In the genomic region with DNA sequence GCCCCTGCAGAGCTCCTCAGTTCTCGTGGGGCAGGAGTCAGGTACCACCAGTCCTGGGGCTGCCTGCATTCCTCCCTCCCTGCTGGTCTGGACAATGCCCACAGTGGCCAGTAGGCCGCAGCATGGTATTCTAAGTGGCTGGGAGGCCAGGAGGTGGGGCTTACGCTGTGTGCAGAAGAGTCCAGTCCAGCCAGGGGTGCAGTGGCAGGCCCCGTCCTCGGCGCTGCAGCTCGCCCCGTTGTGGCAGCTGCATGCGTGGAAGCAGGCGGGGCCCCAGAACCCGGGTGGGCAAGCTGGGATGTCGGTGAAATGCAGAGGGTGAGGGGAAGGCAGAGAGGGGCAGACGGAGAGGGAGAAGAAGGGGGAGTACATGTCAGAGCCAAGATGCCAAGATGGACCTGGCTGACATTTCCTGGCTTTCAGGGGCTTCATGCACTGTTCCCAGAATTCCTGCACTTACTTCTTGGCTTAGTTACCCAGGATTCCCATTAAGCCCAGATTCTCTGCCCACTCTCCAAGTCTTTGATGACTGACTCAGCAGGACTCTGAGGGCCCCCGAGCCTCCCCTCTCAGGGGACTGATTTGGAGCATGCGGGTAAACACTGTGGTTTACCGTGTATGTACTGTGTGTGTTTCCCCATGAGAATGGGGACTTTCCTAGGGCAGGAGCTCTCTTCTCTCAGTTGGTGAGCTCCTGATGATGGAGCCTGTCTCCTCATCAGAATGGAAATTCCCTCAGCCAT, we compare ENCODE assay signal across 8 cellular contexts. TPM values are rescaled to one million over a fixed set of nuclear protein-coding genes. Genes with fewer than 3 reads are reported as not detected.
DNase-seq lines count a peak whose midpoint lies in the region; ATAC-seq and TF ChIP-seq lines count a peak whose summit lies in the region.

No MANE protein-coding gene starts in this region.

- H3K79me2 ChIP-seq in parathyroid adenoma, result no peaks in the 10 kb centered on the region

- no peaks in the 10 kb centered on the region for H3K27me3 Mint-ChIP-seq in activated T-cell treated with anti-CD3 and anti-CD28 coated beads, Interleukin-2, amount 50 U/mL, for 4 hours (ENCODE audit: low read depth)

- H3K27ac ChIP-seq in parathyroid adenoma, result no peak overlapping the region

- no peaks in the 10 kb centered on the region for H3K36me3 ChIP-seq in parathyroid adenoma (ENCODE audit: control insufficient read depth, insufficient read depth, low read length)

- peak; percentile 18 for DNase-seq in activated CD4-positive, alpha-beta T cell treated with anti-CD3 and anti-CD28 coated beads for 24 hours (ENCODE audit: low read depth in 2 of 2)
- DNase-seq in activated CD4-positive, alpha-beta T cell treated with anti-CD3 and anti-CD28 coated beads, Interleukin-2, amount 50 U/mL, for 1 hour, result no peak
- peak; percentile 34 for DNase-seq in LHCN-M2 (ENCODE audit: low read depth)
- no peak for DNase-seq in activated T-cell treated with anti-CD3 and anti-CD28 coated beads, Interleukin-2, amount 50 U/mL, for 4 hours
- peak; percentile 76 for DNase-seq in germinal center (ENCODE audit: low spot score)

- peak; percentile 62 for ATAC-seq in GM21723 (IDR thresholded peaks at IDR 0.05; ENCODE audit: unreplicated experiment)
- peak; percentile 94 to 95 for ATAC-seq in activated T-cell treated with anti-CD3 and anti-CD28 coated beads, Interleukin-2, amount 50 U/mL, for 4 hours
- ATAC-seq in GM19452 (IDR thresholded peaks at IDR 0.05; ENCODE audit: unreplicated experiment), result no peak

- TF ChIP-seq CTCF in parathyroid adenoma (IDR thresholded peaks at IDR 0.05), result peak; percentile 58

- no peak overlapping the region for H3K4me3 Mint-ChIP-seq in activated T-cell treated with anti-CD3 and anti-CD28 coated beads, Interleukin-2, amount 50 U/mL, for 4 hours

- no peaks in the 10 kb centered on the region for H3K36me3 Mint-ChIP-seq in activated T-cell treated with anti-CD3 and anti-CD28 coated beads, Interleukin-2, amount 50 U/mL, for 4 hours (ENCODE audit: insufficient read depth)

- H3K4me3 ChIP-seq in parathyroid adenoma (ENCODE audit: low read depth, low read length), result no peak overlapping the region

- no peaks in the 10 kb centered on the region for H3K9me3 ChIP-seq in parathyroid adenoma (ENCODE audit: control insufficient read depth, low read length)

- no peaks in the 10 kb centered on the region for H3K9me3 Mint-ChIP-seq in activated T-cell treated with anti-CD3 and anti-CD28 coated beads, Interleukin-2, amount 50 U/mL, for 4 hours

- no peak overlapping the region for H2AFZ ChIP-seq in parathyroid adenoma

- no peak overlapping the region for H3K9ac ChIP-seq in parathyroid adenoma

- no peaks in the 10 kb centered on the region for H3K27me3 ChIP-seq in parathyroid adenoma (ENCODE audit: control insufficient read depth, insufficient read depth, low read length)

- H3K4me1 Mint-ChIP-seq in activated T-cell treated with anti-CD3 and anti-CD28 coated beads, Interleukin-2, amount 50 U/mL, for 4 hours (ENCODE audit: low read depth), result peaks cover 32% of the 10 kb centered on the region

- no peak overlapping the region for H3K4me2 ChIP-seq in parathyroid adenoma (ENCODE audit: low read length)

- no peaks in the 10 kb centered on the region for H3K4me1 ChIP-seq in parathyroid adenoma

RNA-seq across cellular contexts. Expression of a gene that starts 47.5 kb away (rescaled TPM):
- total RNA-seq in LHCN-M2 (2014; rRNA removed), result 219 and 243 TPM in 2 replicates
- 193 TPM for polyA plus RNA-seq in LHCN-M2 (2012)
- 100 to 1,000 TPM; 127 to 139 (median 136) TPM for total RNA-seq in activated T-cell treated with anti-CD3 and anti-CD28 coated beads, Interleukin-2, amount 50 U/mL, for 4 hours

Comparison
In these comparisons a context has a peak if more than half of its experiments do, and no peak if none do; other contexts are left out.
1. DNase-seq: peak in activated CD4-positive, alpha-beta T cell treated with anti-CD3 and anti-CD28 coated beads for 24 hours (2 of 2), LHCN-M2 (single experiment) and germinal center (single experiment); none in activated CD4-positive, alpha-beta T cell treated with anti-CD3 and anti-CD28 coated beads, Interleukin-2, amount 50 U/mL, for 1 hour (single experiment) and activated T-cell treated with anti-CD3 and anti-CD28 coated beads, Interleukin-2, amount 50 U/mL, for 4 hours (single experiment).